ENCODE assay signal across 9 cellular contexts in genomic region chr2:54556659-54557121, GRCh38.
DNase-seq lines count a peak whose midpoint lies in the region; ATAC-seq and TF ChIP-seq lines count a peak whose summit lies in the region.
"Had no signal": no experiment of that assay in that cellular context is flagged by ENCODE, and none has a peak within 500 bp of the region (broad histone marks: within the 10 kb centered on the region; RNA-seq: fewer than 3 reads in every experiment).

No MANE protein-coding gene starts in this region.

- peaks cover 33% of the 10 kb centered on the region for H3K4me1 Mint-ChIP-seq in activated naive CD4-positive, alpha-beta T cell treated with anti-CD3 and anti-CD28 coated beads for 36 hours (ENCODE audit: low read depth)

- H3K27ac ChIP-seq in angular gyrus (ENCODE audit: low read depth, low read length) = peak overlapping the region; percentile 2
- peak overlapping the region; percentile 87 to 97 for H3K27ac ChIP-seq in left lung
- peak overlapping the region; percentile 91 to 98 (median 92) for H3K27ac ChIP-seq in transverse colon
- H3K27ac ChIP-seq: C4-2B had no signal

- H3K9me3 Mint-ChIP-seq in activated naive CD4-positive, alpha-beta T cell treated with anti-CD3 and anti-CD28 coated beads for 36 hours = no peaks in the 10 kb centered on the region

- DNase-seq in activated naive CD4-positive, alpha-beta T cell treated with anti-CD3 and anti-CD28 coated beads for 36 hours = no peak
- no peak for DNase-seq in activated naive CD4-positive, alpha-beta T cell (lab: John Stamatoyannopoulos, UW)
- DNase-seq in left lung (no peak), transverse colon (no peak), HuH-7 (ENCODE audit: low spot score) (no peak)

- no peak for TF ChIP-seq EP300 in transverse colon (IDR thresholded peaks at IDR 0.05; ENCODE audit: low read depth)

- H3K27ac Mint-ChIP-seq in activated naive CD4-positive, alpha-beta T cell treated with anti-CD3 and anti-CD28 coated beads for 36 hours = no peak overlapping the region

- H3K27me3 Mint-ChIP-seq in activated naive CD4-positive, alpha-beta T cell treated with anti-CD3 and anti-CD28 coated beads for 36 hours (ENCODE audit: low read depth) = no peaks in the 10 kb centered on the region

- CTCF ChIA-PET in activated naive CD4-positive, alpha-beta T cell treated with anti-CD3 and anti-CD28 coated beads for 36 hours (lab: Charles Lee) = interaction anchor here (0.9 to 7.5 kb wide), 2 partner anchors 16 to 148 kb away, joined by 3 to 68 read pairs; no protein-coding TSS in a partner anchor

- H3K36me3 ChIP-seq in left lung (no peaks in the 10 kb centered on the region), transverse colon (no peaks in the 10 kb centered on the region)

- peaks cover 34 to 65% of the 10 kb centered on the region in 2 donors for H3K4me1 ChIP-seq in left lung
- H3K4me1 ChIP-seq in transverse colon = peaks cover 35 to 67% (median 46%) of the 10 kb centered on the region in 4 donors

- intact Hi-C loops in activated naive CD4-positive, alpha-beta T cell treated with anti-CD3 and anti-CD28 coated beads for 36 hours (cut with micrococcal nuclease) = loop anchor here (1.0 to 5.0 kb wide), 5 partner anchors 10 to 1061 kb away; partner anchors contain the start of genes CHAC2, CLHC1, PPP4R3B and RPS27A
- intact Hi-C loops in left lung (cut with DNase I) = no loop called here
- intact Hi-C loops in transverse colon (cut with DNase I; ENCODE audit: low total_unique reads) = no loop called here

- in situ Hi-C loops in transverse colon (cut with MboI; ENCODE audit: low pct_ligation_motif_present in 1 of 4, low pct_unique_long_range_greater_than_20kb in 1 of 4, low sequenced_read_pairs in 3 of 4) = no loop called here

- no peak overlapping the region for H3K4me3 ChIP-seq in left lung
- H3K4me3 ChIP-seq in transverse colon = no peak overlapping the region

- ATAC-seq in left lung (peak; percentile 8), GM21737 (IDR thresholded peaks at IDR 0.05; ENCODE audit: unreplicated experiment) (no peak), HG03280 (IDR thresholded peaks at IDR 0.05; ENCODE audit: unreplicated experiment) (no peak)

- H3K36me3 Mint-ChIP-seq in activated naive CD4-positive, alpha-beta T cell treated with anti-CD3 and anti-CD28 coated beads for 36 hours (ENCODE audit: low read depth) = peaks cover 20% of the 10 kb centered on the region

- TF ChIP-seq CTCF in left lung (IDR thresholded peaks at IDR 0.05) (no peak), transverse colon (IDR thresholded peaks at IDR 0.05) (no peak)

- 67 to 88% methylated on average over 1 of the region's 1 CpG for WGBS in transverse colon (ENCODE audit: low coverage in 1 of 2), 2 donors

- H3K27me3 ChIP-seq in left lung (no peaks in the 10 kb centered on the region), transverse colon (no peaks in the 10 kb centered on the region)

- no peak for TF ChIP-seq POLR2A in transverse colon (IDR thresholded peaks at IDR 0.05)

- H3K9me3 ChIP-seq in left lung = no peaks in the 10 kb centered on the region
- H3K9me3 ChIP-seq in transverse colon = no peaks in the 10 kb centered on the region

- peak overlapping the region; percentile 87 for H3K4me3 Mint-ChIP-seq in activated naive CD4-positive, alpha-beta T cell treated with anti-CD3 and anti-CD28 coated beads for 36 hours

Comparison
In these comparisons a context has a peak if more than half of its experiments do, and no peak if none do; other contexts are left out.
1. H3K27ac ChIP-seq: peak in every context shown above with its lines; median percentile 92 in transverse colon; 92 in left lung; 2 in angular gyrus.